Comparison of ENCODE assay signal across 8 cellular contexts in the genomic region with DNA sequence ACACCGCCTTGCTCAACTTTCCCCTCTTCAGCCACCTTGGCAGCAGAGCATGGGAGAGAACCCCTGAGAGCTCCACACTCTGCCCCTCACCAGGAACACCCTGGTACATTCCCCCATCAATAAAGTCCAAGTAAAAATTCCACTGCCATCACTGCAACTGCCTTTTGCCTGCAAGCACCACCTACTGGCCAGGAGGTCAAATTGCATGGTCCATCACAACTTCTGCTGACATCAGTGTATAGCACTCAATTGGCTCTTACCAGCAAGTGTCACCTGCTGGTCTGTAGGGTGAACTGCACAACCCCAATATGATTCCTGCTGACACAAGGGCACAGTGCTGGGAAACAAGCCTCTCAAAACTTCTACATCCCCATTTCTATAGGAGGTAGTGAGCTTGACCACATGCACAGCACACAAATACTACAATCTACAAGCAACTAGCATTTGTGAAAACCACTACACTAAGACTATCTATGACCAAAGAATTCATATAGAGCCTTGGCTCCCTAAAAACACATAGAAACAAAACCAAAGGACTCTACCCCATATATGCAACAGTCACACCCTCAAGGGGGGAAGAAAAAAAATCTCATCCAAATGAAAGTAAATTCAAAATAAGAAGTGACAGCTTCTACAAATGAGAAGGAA.
DNase-seq lines count a peak whose midpoint lies in the region; ATAC-seq and TF ChIP-seq lines count a peak whose summit lies in the region.

No MANE protein-coding gene starts in this region.

- DNase-seq in DND-41 (peak; percentile 45), NT2/D1 (ENCODE audit: low read depth, low spot score) (peak; percentile 80), mesenchymal stem cell (peak; percentile 22), middle frontal gyrus (ENCODE audit: extremely low spot score, low spot score) (no peak), NCI-H1105 treated with DMSO at 0.1 percent for 48 hours (lab: John Stamatoyannopoulos, UW) (no peak), hypothalamus (lab: John Stamatoyannopoulos, UW) (no peak)
- peak; percentile 59 for DNase-seq in activated naive CD8-positive, alpha-beta T cell treated with anti-CD3 and anti-CD28 coated beads, Interleukin-2, amount 50 U/mL, for 24 hours

- H2AFZ ChIP-seq in DND-41 (ENCODE audit: low read depth, low read length) (no peak overlapping the region), mesenchymal stem cell (ENCODE audit: low read depth, low read length) (no peak overlapping the region)

- no peaks in the 10 kb centered on the region for H3K79me1 ChIP-seq in mesenchymal stem cell (replicated peaks; ENCODE audit: low read length, poor library complexity, severe bottlenecking)

- H3K9me3 Mint-ChIP-seq in activated naive CD8-positive, alpha-beta T cell treated with anti-CD3 and anti-CD28 coated beads, Interleukin-2, amount 50 U/mL, for 24 hours: peaks cover 14% of the 10 kb centered on the region

- H3K4me2 ChIP-seq in DND-41 (ENCODE audit: insufficient read depth, low read length) (no peak overlapping the region), mesenchymal stem cell (ENCODE audit: low read length, poor library complexity, severe bottlenecking) (no peak overlapping the region)

- no peak overlapping the region for H3K18ac ChIP-seq in mesenchymal stem cell (ENCODE audit: low read depth in 1 of 2, low read length in 2 of 2)

- H3K4me3 ChIP-seq in DND-41 (ENCODE audit: low read depth in 1 of 2, low read length in 2 of 2): no peak overlapping the region
- no peak overlapping the region for H3K4me3 ChIP-seq in NT2/D1 (ENCODE audit: insufficient read length, low read depth)
- no peak overlapping the region for H3K4me3 ChIP-seq in mesenchymal stem cell (ENCODE audit: insufficient read depth in 1 of 2, low read depth in 1 of 2, low read length in 2 of 2)

- ATAC-seq in DND-41 (ENCODE audit: insufficient read depth, low read depth) (peak; percentile 70; the same call in 2 of the 3 replicates), GM21576 (IDR thresholded peaks at IDR 0.05; ENCODE audit: unreplicated experiment) (peak; percentile 39)
- ATAC-seq in activated naive CD8-positive, alpha-beta T cell treated with anti-CD3 and anti-CD28 coated beads, Interleukin-2, amount 50 U/mL, for 24 hours: peak; percentile 93

- peaks cover 33% of the 10 kb centered on the region for H3K4me1 Mint-ChIP-seq in activated naive CD8-positive, alpha-beta T cell treated with anti-CD3 and anti-CD28 coated beads, Interleukin-2, amount 50 U/mL, for 24 hours

- H2BK15ac ChIP-seq in mesenchymal stem cell (ENCODE audit: low read depth, poor library complexity, severe bottlenecking): no peak overlapping the region

- no peak overlapping the region for H2BK120ac ChIP-seq in mesenchymal stem cell (ENCODE audit: low read depth, low read length)

- peaks cover 5% of the 10 kb centered on the region for H3K27me3 Mint-ChIP-seq in activated naive CD8-positive, alpha-beta T cell treated with anti-CD3 and anti-CD28 coated beads, Interleukin-2, amount 50 U/mL, for 24 hours

- H3K4me3 Mint-ChIP-seq in activated naive CD8-positive, alpha-beta T cell treated with anti-CD3 and anti-CD28 coated beads, Interleukin-2, amount 50 U/mL, for 24 hours: no peak overlapping the region

- no peaks in the 10 kb centered on the region for H3K27me3 ChIP-seq in DND-41 (ENCODE audit: insufficient read depth, low read length, poor library complexity)
- H3K27me3 ChIP-seq in NT2/D1 (ENCODE audit: insufficient read depth, insufficient read length): no peaks in the 10 kb centered on the region
- no peaks in the 10 kb centered on the region for H3K27me3 ChIP-seq in mesenchymal stem cell (ENCODE audit: control insufficient read depth in 1 of 2, insufficient read depth in 1 of 2, low read length in 2 of 2)

- WGBS in mesenchymal stem cell: 87% methylated on average over 1 of the region's 1 CpG

- H3K9me3 ChIP-seq in DND-41 (ENCODE audit: insufficient read depth, low read length, severe bottlenecking): peaks cover 15% of the 10 kb centered on the region
- H3K9me3 ChIP-seq in NT2/D1 (ENCODE audit: insufficient read depth, low read length): peaks cover 24% of the 10 kb centered on the region
- no peaks in the 10 kb centered on the region for H3K9me3 ChIP-seq in mesenchymal stem cell (ENCODE audit: control insufficient read depth, low read length)

- H4K91ac ChIP-seq in mesenchymal stem cell (ENCODE audit: low read length): no peak overlapping the region

- peak; percentile 78 for TF ChIP-seq CTCF in DND-41 (IDR thresholded peaks at IDR 0.05; ENCODE audit: borderline replicate concordance, extremely low read depth, low read length, poor library complexity, severe bottlenecking)

- H3K36me3 Mint-ChIP-seq in activated naive CD8-positive, alpha-beta T cell treated with anti-CD3 and anti-CD28 coated beads, Interleukin-2, amount 50 U/mL, for 24 hours (ENCODE audit: low read depth): peaks cover 7% of the 10 kb centered on the region

- H3K9ac ChIP-seq in DND-41 (ENCODE audit: low read depth, low read length) (no peak overlapping the region), NT2/D1 (ENCODE audit: insufficient read length, low read depth) (no peak overlapping the region), mesenchymal stem cell (ENCODE audit: low read length) (no peak overlapping the region)

- H3K36me3 ChIP-seq in DND-41 (ENCODE audit: insufficient read depth, low read length): no peaks in the 10 kb centered on the region
- no peaks in the 10 kb centered on the region for H3K36me3 ChIP-seq in NT2/D1 (ENCODE audit: insufficient read depth, insufficient read length, low read length)
- H3K36me3 ChIP-seq in mesenchymal stem cell (ENCODE audit: control insufficient read depth in 1 of 2, insufficient read depth in 2 of 2, low read depth in 1 of 2, low read length in 2 of 2): no peaks in the 10 kb centered on the region

- H3K27ac ChIP-seq in DND-41 (ENCODE audit: low read length) (no peak overlapping the region), mesenchymal stem cell (ENCODE audit: low read length, poor library complexity, severe bottlenecking) (no peak overlapping the region)

- H3K23ac ChIP-seq in mesenchymal stem cell (ENCODE audit: low read length in 2 of 2): no peak overlapping the region

- H3K27ac Mint-ChIP-seq in activated naive CD8-positive, alpha-beta T cell treated with anti-CD3 and anti-CD28 coated beads, Interleukin-2, amount 50 U/mL, for 24 hours: peak overlapping the region; percentile 69

- no peak overlapping the region for H3K14ac ChIP-seq in mesenchymal stem cell (ENCODE audit: low read length in 2 of 2)

- H2AK5ac ChIP-seq in mesenchymal stem cell (ENCODE audit: low read length, severe bottlenecking): no peak overlapping the region

- H2BK12ac ChIP-seq in mesenchymal stem cell (ENCODE audit: low read length in 2 of 2): no peak overlapping the region

- H4K20me1 ChIP-seq in DND-41 (ENCODE audit: insufficient read depth, low read length): no peaks in the 10 kb centered on the region

- peak overlapping the region in 1 of 2 experiments; percentile 18 for H3K4ac ChIP-seq in mesenchymal stem cell (ENCODE audit: low read depth in 1 of 2, low read length in 2 of 2)

- H3K4me1 ChIP-seq in DND-41 (ENCODE audit: insufficient read depth, low read length) (no peaks in the 10 kb centered on the region), NT2/D1 (ENCODE audit: insufficient read depth, insufficient read length) (no peaks in the 10 kb centered on the region), mesenchymal stem cell (ENCODE audit: control insufficient read depth, insufficient read depth, low read depth, low read length) (no peaks in the 10 kb centered on the region)

- H2BK5ac ChIP-seq in mesenchymal stem cell (ENCODE audit: low read depth, low read length, poor library complexity, severe bottlenecking): no peak overlapping the region

- no peak overlapping the region for H4K8ac ChIP-seq in mesenchymal stem cell (ENCODE audit: low read length)

- H3K79me2 ChIP-seq in DND-41 (ENCODE audit: insufficient read depth, low read length): no peaks in the 10 kb centered on the region

Comparison
In these comparisons a context has a peak if more than half of its experiments do, and no peak if none do; other contexts are left out.
1. ATAC-seq: peak in every context shown above with its lines; median percentile 93 in activated naive CD8-positive, alpha-beta T cell treated with anti-CD3 and anti-CD28 coated beads, Interleukin-2, amount 50 U/mL, for 24 hours; 70 in DND-41; 39 in GM21576.
2. DNase-seq: peak in DND-41 (single experiment), NT2/D1 (single experiment), activated naive CD8-positive, alpha-beta T cell treated with anti-CD3 and anti-CD28 coated beads, Interleukin-2, amount 50 U/mL, for 24 hours (single experiment) and mesenchymal stem cell (single experiment); none in middle frontal gyrus (single experiment), NCI-H1105 treated with DMSO at 0.1 percent for 48 hours (single experiment) and hypothalamus (0 of 51).